In genomic region chr15:69074843-69075224, GRCh38 we compare ENCODE assay signal across 8 cellular contexts.
DNase-seq lines count a peak whose midpoint lies in the region; ATAC-seq and TF ChIP-seq lines count a peak whose summit lies in the region.

No MANE protein-coding gene starts in this region.

- ATAC-seq in gastroesophageal sphincter: no peak
- no peak for ATAC-seq in GM21619 (IDR thresholded peaks at IDR 0.05; ENCODE audit: unreplicated experiment)

- TF ChIP-seq EP300 in gastroesophageal sphincter (IDR thresholded peaks at IDR 0.05): no peak

- H3K36me3 ChIP-seq in gastroesophageal sphincter: no peaks in the 10 kb centered on the region

- TF ChIP-seq CTCF in AG09309 (IDR thresholded peaks at IDR 0.05; ENCODE audit: control insufficient read depth, insufficient read depth, low read depth, low read length, missing control alignments) (no peak), choroid plexus epithelial cell (conservative IDR thresholded peaks at IDR 0.05; ENCODE audit: low read depth, low read length) (no peak), gastroesophageal sphincter (IDR thresholded peaks at IDR 0.05) (no peak)

- 41 to 44% methylated on average over 5 to 6 of the region's 6 CpGs for WGBS in gastroesophageal sphincter (ENCODE audit: low coverage in 1 of 2), 2 donors

- H3K27ac ChIP-seq in gastroesophageal sphincter: peak overlapping the region in 1 of 4 donors; percentile 24

- H3K4me3 ChIP-seq in AG09309 (ENCODE audit: control insufficient read depth, low read depth, low read length): peak overlapping the region; percentile 78
- H3K4me3 ChIP-seq in choroid plexus epithelial cell (ENCODE audit: low read depth, low read length): peak overlapping the region; percentile 78
- peak overlapping the region in 1 of 2 donors; percentile 53 for H3K4me3 ChIP-seq in gastroesophageal sphincter

- peaks cover 0 to 5% (median 0%) of the 10 kb centered on the region in 3 donors for H3K9me3 ChIP-seq in gastroesophageal sphincter

- TF ChIP-seq POLR2A in gastroesophageal sphincter (IDR thresholded peaks at IDR 0.05): no peak

- no peak for DNase-seq in AG09309 (ENCODE audit: low read depth)
- peak; percentile 39 to 75 (median 59) for DNase-seq in NCI-H1417 (lab: John Stamatoyannopoulos, UW)
- DNase-seq in choroid plexus epithelial cell (ENCODE audit: low read depth): peak; percentile 29
- DNase-seq in mesenteric fat pad (ENCODE audit: low spot score): peak; percentile 28
- DNase-seq in HPDE6-E6E7 (ENCODE audit: extremely low spot score): no peak
- DNase-seq in T-helper 1 cell: no peak

- H3K4me1 ChIP-seq in gastroesophageal sphincter: peaks cover 0 to 16% (median 0%) of the 10 kb centered on the region in 3 donors

- H3K27me3 ChIP-seq in gastroesophageal sphincter: peaks cover 49% of the 10 kb centered on the region

Comparison
In these comparisons a context has a peak if more than half of its experiments do, and no peak if none do; other contexts are left out.
1. DNase-seq: peak in NCI-H1417 (3 of 3), choroid plexus epithelial cell (single experiment) and mesenteric fat pad (single experiment); none in AG09309 (single experiment), HPDE6-E6E7 (single experiment) and T-helper 1 cell (0 of 5).